In genomic region chr16:28974437-28975157, GRCh38 we compare ENCODE assay signal across 7 cellular contexts. TPM values are rescaled to one million over a fixed set of nuclear protein-coding genes. Genes with fewer than 3 reads are reported as not detected.
A peak's percentile ranks its signal among the peaks of the same experiment; 100 is the strongest.
DNase-seq lines count a peak whose midpoint lies in the region; ATAC-seq, FAIRE-seq and TF ChIP-seq lines count a peak whose summit lies in the region.

SPNS1 (plus strand) TSS chr16:28974778; CDS start chr16:28975152, 374 bp downstream.

- H3K36me3 ChIP-seq in body of pancreas (replicated peaks in 1 of 2; ENCODE audit: insufficient read depth in 1 of 2, low read depth in 2 of 2) (peaks cover 0 to 2% of the 10 kb centered on the region in 2 donors), sigmoid colon (peaks cover 0 to 20% (median 12%) of the 10 kb centered on the region in 4 donors)

- TF ChIP-seq EP300 in sigmoid colon (IDR thresholded peaks at IDR 0.05): peak in 2 of 4 donors; percentile 14 to 81

- peak; percentile 82 for DNase-seq in NCI-H2107 treated with DMSO at 0.1 percent for 48 hours (lab: John Stamatoyannopoulos, UW; ENCODE audit: unreplicated experiment)
- peak; percentile 97 to 99 (median 98) for DNase-seq in body of pancreas
- DNase-seq in iPS DF 4.7 (ENCODE audit: extremely low read depth, low spot score): peak; percentile 80
- DNase-seq in sigmoid colon: peak; percentile 99

- H3K9me3 ChIP-seq in body of pancreas (no peaks in the 10 kb centered on the region), sigmoid colon (no peaks in the 10 kb centered on the region)

- FAIRE-seq in TTC549 (lab: Jason Lieb, UNC): peak; percentile 65

- peak within 1 kb of the TSS in 3 of 4 donors; percentile 36 to 74 (median 71) for H3K27ac ChIP-seq in body of pancreas
- peak within 1 kb of the TSS; percentile 75 to 87 (median 85) for H3K27ac ChIP-seq in sigmoid colon

- peak in 1 of 7 experiments; percentile 22 for TF ChIP-seq CTCF in body of pancreas (IDR thresholded peaks at IDR 0.05)
- TF ChIP-seq CTCF in sigmoid colon (IDR thresholded peaks at IDR 0.05): no peak

- H3K4me3 ChIP-seq in body of pancreas: peak within 1 kb of the TSS; percentile 88
- H3K4me3 ChIP-seq in sigmoid colon: peak within 1 kb of the TSS; percentile 66 to 98 (median 91)

- H3K4me1 ChIP-seq in body of pancreas (peaks cover 18% of the 10 kb centered on the region), sigmoid colon (peaks cover 0 to 25% (median 16%) of the 10 kb centered on the region in 4 donors)

- intact Hi-C loops in body of pancreas (cut with DNase I) (no loop called here), sigmoid colon (cut with DNase I) (no loop called here)

- 0% methylated on average over 4 to 60 of the region's 60 CpGs for WGBS in body of pancreas, 2 donors
- WGBS in sigmoid colon, 2 donors: 0 to 1% methylated on average over 60 of the region's 60 CpGs

- ATAC-seq in GM18517 (IDR thresholded peaks at IDR 0.05; ENCODE audit: unreplicated experiment): peak; percentile 85
- ATAC-seq in HG03060 (IDR thresholded peaks at IDR 0.05; ENCODE audit: low read depth, unreplicated experiment): peak; percentile 80
- ATAC-seq in body of pancreas: peak; percentile 96

- H3K27me3 ChIP-seq in body of pancreas (no peaks in the 10 kb centered on the region), sigmoid colon (no peaks in the 10 kb centered on the region)

- peak in 2 of 3 donors; percentile 65 to 78 for TF ChIP-seq POLR2A in body of pancreas (IDR thresholded peaks at IDR 0.05)
- no peak for TF ChIP-seq POLR2A in sigmoid colon (IDR thresholded peaks at IDR 0.05)

RNA-seq across cellular contexts. Expression of gene SPNS1, which starts in this region (rescaled TPM):
- 10 to 100 TPM; 11.2 to 23.1 TPM for total RNA-seq in body of pancreas
- total RNA-seq in sigmoid colon: 10 to 100 TPM; 14.3 to 30.5 (median 14.7) TPM
- polyA plus RNA-seq in sigmoid colon: 10 to 100 TPM in 2 of 3 donors, 1 to 10 TPM in 1; 6.6 to 40.2 (median 14.1) TPM

Comparison
In these comparisons a context has a peak if more than half of its experiments do, and no peak if none do; other contexts are left out.
1. Peak in every context shown above with its lines: DNase-seq, ATAC-seq, H3K4me3 ChIP-seq and H3K27ac ChIP-seq.
2. POLR2A ChIP-seq: peak in body of pancreas (2 of 3); none in sigmoid colon (0 of 2).